In the genomic region with DNA sequence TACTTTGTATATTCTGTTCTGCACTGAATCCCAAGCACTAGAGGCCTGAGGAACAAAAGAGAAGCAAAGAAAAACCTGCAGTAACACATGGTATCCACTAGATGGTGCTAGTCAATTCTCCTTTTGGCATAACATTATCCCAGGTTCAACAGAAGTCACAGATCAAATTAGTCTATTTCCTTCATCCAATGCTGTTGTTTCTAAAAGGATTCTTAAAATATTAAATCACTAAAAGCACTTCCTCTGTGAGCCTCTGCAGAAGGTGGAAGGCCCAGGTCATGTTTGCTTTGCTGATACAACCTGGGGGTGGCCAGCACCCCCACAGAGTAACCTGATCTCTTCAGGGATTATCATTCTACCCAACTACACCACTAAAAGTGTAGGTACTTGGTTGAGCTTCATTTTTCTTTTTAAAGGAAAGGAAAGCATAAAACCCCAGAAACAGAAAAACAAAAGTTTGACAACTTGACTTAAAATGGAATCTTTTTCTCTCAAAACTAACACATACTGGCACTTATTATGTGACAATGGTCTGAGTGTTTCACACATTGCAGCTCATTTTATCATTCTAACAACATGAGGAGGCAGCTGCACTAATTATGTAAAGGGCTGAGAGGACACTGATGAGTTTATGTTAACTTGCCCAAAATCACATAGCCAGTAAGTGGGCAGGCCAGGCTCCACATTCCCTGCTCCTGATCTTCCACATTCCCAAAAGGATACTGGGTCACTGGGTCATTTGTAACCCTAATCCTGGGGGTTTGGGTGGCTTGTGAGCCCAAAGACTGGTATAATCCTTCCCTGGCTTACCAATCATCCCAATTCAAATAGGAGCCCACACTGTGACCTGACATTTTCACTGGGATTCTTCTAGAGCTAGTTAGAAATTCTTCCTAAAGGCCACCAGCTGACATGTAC, we compare ENCODE assay signal across 8 cellular contexts.
A peak's percentile ranks its signal among the peaks of the same experiment; 100 is the strongest.
DNase-seq lines count a peak whose midpoint lies in the region; ATAC-seq, FAIRE-seq and TF ChIP-seq lines count a peak whose summit lies in the region.

No MANE protein-coding gene starts in this region.

- DNase-seq in D341Med (ENCODE audit: low spot score) (peak; percentile 48), GM20000 (ENCODE audit: low spot score) (peak; percentile 50), NCI-H1417 (lab: John Stamatoyannopoulos, UW) (peak; percentile 8 to 67 (median 20)), glomerular endothelial cell (ENCODE audit: extremely low read depth, low read depth, low spot score) (peak; percentile 33), pancreas (no peak), islet precursor cell (no peak)
- no peak for DNase-seq in activated CD4-positive, alpha-beta T cell treated with anti-CD3 and anti-CD28 coated beads for 48 hours

- no peak overlapping the region for H3K4me3 ChIP-seq in WI38 (ENCODE audit: low read depth, low read length)
- H3K4me3 ChIP-seq in pancreas = no peak overlapping the region

- H3K9me3 ChIP-seq in pancreas = no peaks in the 10 kb centered on the region

- no peak overlapping the region for H3K27ac ChIP-seq in pancreas

- ATAC-seq in pancreas = peak; percentile 75 to 95 (median 90)

- peaks cover 0 to 23% (median 6%) of the 10 kb centered on the region in 3 donors for H3K36me3 ChIP-seq in pancreas

- no peak for FAIRE-seq in pancreas (lab: Jason Lieb, UNC)

- H3K4me1 ChIP-seq in pancreas = no peaks in the 10 kb centered on the region

- intact Hi-C loops in pancreas (cut with DNase I) = no loop called here

- TF ChIP-seq CTCF in GM20000 (IDR thresholded peaks at IDR 0.05; ENCODE audit: extremely low read depth, missing control alignments) = peak; percentile 73
- peak; percentile 69 for TF ChIP-seq CTCF in WI38 (IDR thresholded peaks at IDR 0.05; ENCODE audit: low read depth, low read length)
- TF ChIP-seq CTCF in pancreas (IDR thresholded peaks at IDR 0.05) = peak; percentile 61 to 90 (median 73)

- no peaks in the 10 kb centered on the region for H3K27me3 ChIP-seq in pancreas

Comparison
In these comparisons a context has a peak if more than half of its experiments do, and no peak if none do; other contexts are left out.
1. DNase-seq: peak in D341Med (single experiment), GM20000 (single experiment), NCI-H1417 (3 of 3) and glomerular endothelial cell (single experiment); none in pancreas (0 of 6), islet precursor cell (single experiment) and activated CD4-positive, alpha-beta T cell treated with anti-CD3 and anti-CD28 coated beads for 48 hours (single experiment).
2. Peak in every context shown above with its lines, with median percentiles within 50 percentile points of each other: CTCF ChIP-seq.